ENCODE assay signal across 9 cellular contexts in the genomic region with DNA sequence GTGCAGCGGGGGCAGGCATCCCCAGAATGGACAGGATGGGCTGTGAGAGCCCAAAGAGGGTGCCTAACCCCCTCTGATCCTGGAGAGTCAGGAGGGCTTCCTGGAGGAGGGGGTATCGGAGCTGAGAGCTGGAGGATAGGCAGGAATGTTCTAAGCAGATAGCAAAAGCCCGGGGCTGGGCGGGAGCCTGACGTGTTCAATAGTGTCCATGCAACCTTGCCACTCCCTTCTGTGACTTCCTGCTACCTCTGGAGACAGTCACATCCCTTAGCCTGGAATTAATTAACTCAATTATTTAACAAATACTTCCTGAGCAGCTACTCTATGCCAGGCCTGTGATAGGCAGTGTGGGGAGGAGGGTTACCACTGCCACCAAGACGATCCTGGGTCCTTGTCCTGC. TPM values are rescaled to one million over a fixed set of nuclear protein-coding genes. Genes with fewer than 3 reads are reported as not detected.
DNase-seq lines count a peak whose midpoint lies in the region; ATAC-seq and TF ChIP-seq lines count a peak whose summit lies in the region.
"Had no signal": no experiment of that assay in that cellular context is flagged by ENCODE, and none has a peak within 500 bp of the region (broad histone marks: within the 10 kb centered on the region; RNA-seq: fewer than 3 reads in every experiment).

No MANE protein-coding gene starts in this region.

- peaks cover 16% of the 10 kb centered on the region for H3K79me1 ChIP-seq in trophoblast cell (ENCODE audit: low read length)

- H2AK5ac ChIP-seq in trophoblast cell (ENCODE audit: low read length) = peak overlapping the region; percentile 7

- H2BK5ac ChIP-seq in trophoblast cell (ENCODE audit: low read depth, low read length, poor library complexity) = no peak overlapping the region

- H3K9me3 ChIP-seq in left ventricle myocardium inferior (replicated peaks) = no peaks in the 10 kb centered on the region
- peaks cover 2% of the 10 kb centered on the region for H3K9me3 ChIP-seq in trophoblast cell (ENCODE audit: insufficient read depth, low read depth, low read length)
- no peaks in the 10 kb centered on the region for H3K9me3 ChIP-seq in heart right ventricle
- H3K9me3 ChIP-seq: psoas muscle had no signal

- H2BK12ac ChIP-seq in trophoblast cell (ENCODE audit: low read length) = peak overlapping the region; percentile 21

- H3K27me3 ChIP-seq in left ventricle myocardium inferior (ENCODE audit: low read depth) (no peaks in the 10 kb centered on the region), trophoblast cell (ENCODE audit: insufficient read depth, low read length) (no peaks in the 10 kb centered on the region), heart right ventricle (no peaks in the 10 kb centered on the region)

- ATAC-seq in left cardiac atrium = no peak
- peak; percentile 81 for ATAC-seq in esophagus mucosa
- ATAC-seq in HG02884 (IDR thresholded peaks at IDR 0.05; ENCODE audit: unreplicated experiment) = no peak
- ATAC-seq in heart right ventricle = no peak

- peak overlapping the region; percentile 20 for H3K9ac ChIP-seq in trophoblast cell (ENCODE audit: low read length)

- WGBS in trophoblast cell (ENCODE audit: extremely low coverage, insufficient coverage, insufficient read length) = no CpG with 5 or more reads among the region's 6 CpGs
- WGBS in heart right ventricle, 2 donors = 80 to 86% methylated on average over 6 of the region's 6 CpGs

- H3K18ac ChIP-seq in trophoblast cell (ENCODE audit: low read length) = peak overlapping the region; percentile 9

- TF ChIP-seq CTCF in left ventricle myocardium inferior (IDR thresholded peaks at IDR 0.05; ENCODE audit: borderline replicate concordance) (no peak), heart right ventricle (IDR thresholded peaks at IDR 0.05) (no peak)

- intact Hi-C loops in left ventricle myocardium inferior (cut with micrococcal nuclease) (loop anchor here (5.0 kb wide), 1 partner anchor 82 kb away; no protein-coding TSS in a partner anchor), left cardiac atrium (cut with DNase I) (loop anchor here (1.0 to 2.0 kb wide), 2 partner anchors 82 to 83 kb away; no protein-coding TSS in a partner anchor), heart right ventricle (cut with DNase I) (loop anchor here (1.0 to 10.0 kb wide), 5 partner anchors 55 to 83 kb away; a partner anchor contains a TSS)

- H3K79me2 ChIP-seq in trophoblast cell (ENCODE audit: control insufficient read depth, insufficient read depth, low read length, poor library complexity) = no peaks in the 10 kb centered on the region

- no peak for DNase-seq in left ventricle myocardium inferior
- DNase-seq in left cardiac atrium = no peak
- DNase-seq in trophoblast cell = no peak
- DNase-seq in activated gamma-delta T cell (lab: John Stamatoyannopoulos, UW) = no peak
- no peak for DNase-seq in NCI-H1694 (lab: John Stamatoyannopoulos, UW)
- DNase-seq in heart right ventricle = no peak

- no peak overlapping the region for H3K4me2 ChIP-seq in trophoblast cell (ENCODE audit: low read length)

- peak overlapping the region; percentile 70 for H3K27ac ChIP-seq in left ventricle myocardium inferior (replicated peaks)
- no peak overlapping the region for H3K27ac ChIP-seq in trophoblast cell (ENCODE audit: low read depth, low read length)
- H3K27ac ChIP-seq in heart right ventricle = no peak overlapping the region
- H3K27ac ChIP-seq: psoas muscle had no signal

- no peak overlapping the region for H3K4me3 ChIP-seq in left ventricle myocardium inferior
- H3K4me3 ChIP-seq in trophoblast cell (ENCODE audit: low read depth, low read length) = no peak overlapping the region
- H3K4me3 ChIP-seq in heart right ventricle = no peak overlapping the region
- H3K4me3 ChIP-seq: psoas muscle had no signal

- peaks cover 49% of the 10 kb centered on the region for H3K36me3 ChIP-seq in left ventricle myocardium inferior
- peaks cover 54 to 62% of the 10 kb centered on the region in 2 experiments for H3K36me3 ChIP-seq in trophoblast cell (ENCODE audit: control insufficient read depth in 1 of 2, insufficient read depth in 2 of 2, low read length in 2 of 2)
- peaks cover 0 to 87% (median 38%) of the 10 kb centered on the region in 9 donors for H3K36me3 ChIP-seq in heart right ventricle

- H4K8ac ChIP-seq in trophoblast cell (ENCODE audit: low read depth, low read length) = no peak overlapping the region

- H3K4me1 ChIP-seq in left ventricle myocardium inferior (peaks cover 33% of the 10 kb centered on the region), trophoblast cell (ENCODE audit: control insufficient read depth in 1 of 2, insufficient read depth in 2 of 2, low read length in 2 of 2) (peaks cover 20 to 26% of the 10 kb centered on the region in 2 experiments), heart right ventricle (peaks cover 3 to 35% (median 17%) of the 10 kb centered on the region in 9 donors)
- H3K4me1 ChIP-seq: psoas muscle had no signal

- H4K91ac ChIP-seq in trophoblast cell (ENCODE audit: low read depth, low read length) = no peak overlapping the region

- no peak overlapping the region for H3K23ac ChIP-seq in trophoblast cell (ENCODE audit: low read length)

- no peak overlapping the region for H3K14ac ChIP-seq in trophoblast cell (ENCODE audit: low read length)

- no peak overlapping the region for H4K12ac ChIP-seq in trophoblast cell (ENCODE audit: low read depth, low read length)

- no peak overlapping the region for H3K4ac ChIP-seq in trophoblast cell (ENCODE audit: low read depth, low read length)

- H2AFZ ChIP-seq in trophoblast cell (ENCODE audit: insufficient read depth, low read length, poor library complexity) = no peak overlapping the region

- H2BK120ac ChIP-seq in trophoblast cell (ENCODE audit: insufficient read depth, low read length, poor library complexity) = no peak overlapping the region

RNA-seq across cellular contexts. Expression of a gene that starts 10.9 kb away (rescaled TPM):
- total RNA-seq in left ventricle myocardium inferior (87.3 TPM), left cardiac atrium (100 to 1,000 TPM; 109 to 110 TPM), esophagus mucosa (206 TPM), heart right ventricle (100 to 1,000 TPM in 2 of 10 donors, 10 to 100 TPM in 8; 68.7 to 123 (median 79.0) TPM)
- 234 TPM in 2 replicates for polyA plus RNA-seq in trophoblast cell (2013)
- polyA plus RNA-seq in heart right ventricle = 100 to 1,000 TPM in 1 of 2 donors, 10 to 100 TPM in 1; 96.9 to 192 TPM

RNA-seq across cellular contexts. Expression of a gene that starts 21.0 kb away (rescaled TPM):
- total RNA-seq in left ventricle myocardium inferior = 75.4 TPM
- total RNA-seq in left cardiac atrium = 10 to 100 TPM; 68.2 to 68.5 TPM
- total RNA-seq in esophagus mucosa = 33.0 TPM
- 22.3 and 23.6 TPM in 2 replicates for polyA plus RNA-seq in trophoblast cell (2013)
- 10 to 100 TPM; 69.1 to 96.5 (median 74.0) TPM for total RNA-seq in heart right ventricle
- polyA plus RNA-seq in heart right ventricle = 10 to 100 TPM; 20.8 to 23.3 TPM

RNA-seq across cellular contexts. Expression of a gene that starts 51.4 kb away (rescaled TPM):
- total RNA-seq in left ventricle myocardium inferior = 5.9 TPM
- total RNA-seq in left cardiac atrium = 10 to 100 TPM; 34.3 to 40.8 TPM
- 113 TPM for total RNA-seq in esophagus mucosa
- polyA plus RNA-seq in trophoblast cell (2013) = 134 and 139 TPM in 2 replicates
- total RNA-seq in heart right ventricle = 10 to 100 TPM in 2 of 10 donors, 1 to 10 TPM in 8; 3.2 to 17.7 (median 5.3) TPM
- polyA plus RNA-seq in heart right ventricle = 10 to 100 TPM in 1 of 2 donors, 1 to 10 TPM in 1; 6.3 to 30.5 TPM
